Comparison of ENCODE assay signal across 1 cellular context in genomic region chr2:189685540-189686229, GRCh38.
TF ChIP-seq lines count a peak whose summit lies in the region.

No MANE protein-coding gene starts in this region.

TF ChIP-seq in IMR-90, 13 proteins besides CTCF, POLR2A, EP300 and RAD21 (continued from another document):
- TF ChIP-seq ELK1 (IDR thresholded peaks at IDR 0.05; ENCODE audit: borderline replicate concordance, low read depth, low read length) (no peak), BHLHE40 (IDR thresholded peaks at IDR 0.05; ENCODE audit: low read depth, low read length) (no peak), NFE2L2 (IDR thresholded peaks at IDR 0.05; ENCODE audit: low read depth, low read length) (no peak), MAFK (IDR thresholded peaks at IDR 0.05; ENCODE audit: low read depth, low read length) (no peak), USF2 (IDR thresholded peaks at IDR 0.05; ENCODE audit: low read depth, low read length) (no peak), RFX5 (IDR thresholded peaks at IDR 0.05; ENCODE audit: low read depth, low read length) (no peak), MXI1 (IDR thresholded peaks at IDR 0.05; ENCODE audit: borderline replicate concordance, low read depth, low read length) (no peak)
